16 cellular contexts compared by ENCODE assay signal in the genomic region with DNA sequence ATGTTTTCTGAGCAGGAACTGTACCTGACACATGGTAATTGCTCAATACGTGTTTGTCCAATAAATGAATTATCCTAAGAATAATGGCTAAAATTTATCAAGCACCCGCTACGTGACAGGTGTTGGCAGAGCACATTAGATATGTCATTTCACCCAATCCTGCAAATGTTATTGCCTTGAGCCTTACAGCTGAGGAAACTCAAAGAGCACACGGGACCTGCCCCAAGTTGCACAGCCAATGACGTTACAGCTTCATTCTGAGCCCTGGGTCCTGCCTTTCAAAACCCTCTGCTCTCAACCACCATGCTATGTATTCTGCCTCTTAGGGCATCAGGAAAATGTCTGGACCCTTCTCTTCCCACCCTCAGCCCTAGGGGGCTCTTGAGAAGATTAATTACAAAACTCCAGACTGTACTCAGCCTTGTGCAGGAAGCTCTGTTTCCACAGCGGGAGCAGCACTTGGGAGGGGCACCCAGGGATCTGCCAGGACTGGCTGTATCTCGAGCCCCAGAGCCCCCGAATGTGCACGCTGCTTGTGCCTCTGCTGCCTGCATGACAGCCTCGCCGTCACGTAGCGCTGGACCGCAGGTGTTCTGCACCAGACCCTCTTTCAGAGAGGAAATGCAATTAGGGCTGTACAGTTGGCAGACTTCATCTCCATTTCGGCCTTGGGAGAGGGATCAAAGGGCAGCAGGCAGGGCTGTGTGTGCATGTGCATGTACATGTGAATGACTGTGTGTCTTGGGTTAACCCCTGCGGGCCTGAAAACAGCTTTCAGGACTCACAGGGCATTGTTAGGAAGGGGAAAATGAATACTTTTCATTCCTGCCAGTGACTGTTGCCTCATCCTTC.
"Had no signal": no experiment of that assay in that cellular context is flagged by ENCODE, and none has a peak within 500 bp of the region (broad histone marks: within the 10 kb centered on the region; RNA-seq: fewer than 3 reads in every experiment).

No MANE protein-coding gene starts in this region.

- H3K27me3 ChIP-seq: cardiac muscle cell, right atrium auricular region, thyroid gland had no signal

- ATAC-seq: activated CD4-positive, alpha-beta T cell treated with anti-CD3 and anti-CD28 coated beads for 36 hours; activated CD8-positive, alpha-beta T cell treated with anti-CD3 and anti-CD28 coated beads, Interleukin-2, amount 10 ng/mL, durations not matched to agents 7 days and 5 days; activated naive CD8-positive, alpha-beta T cell treated with anti-CD3 and anti-CD28 coated beads, Interleukin-2, amount 50 U/mL, for 24 hours; lower lobe of right lung had no signal

- H3K4me1 ChIP-seq: lower lobe of right lung, right atrium auricular region, thyroid gland had no signal

- H3K4me3 ChIP-seq: cardiac muscle cell, lower lobe of right lung, right atrium auricular region, smooth muscle cell, thyroid gland had no signal

- H3K27ac ChIP-seq: cardiac muscle cell, lower lobe of right lung, right atrium auricular region, thyroid gland, VCaP had no signal

- H3K36me3 ChIP-seq: cardiac muscle cell, lower lobe of right lung, right atrium auricular region, thyroid gland had no signal

- H3K9me3 ChIP-seq: lower lobe of right lung, thyroid gland had no signal

- DNase-seq: activated CD4-positive, alpha-beta T cell treated with anti-CD3 and anti-CD28 coated beads for 36 hours; activated CD8-positive, alpha-beta memory T cell treated with anti-CD3 and anti-CD28 coated beads, Interleukin-2, amount 50 U/mL, for 48 hours; activated CD8-positive, alpha-beta T cell treated with anti-CD3 and anti-CD28 coated beads, Interleukin-2, amount 10 ng/mL, durations not matched to agents 7 days and 5 days; activated naive CD4-positive, alpha-beta T cell; activated naive CD8-positive, alpha-beta T cell treated with anti-CD3 and anti-CD28 coated beads, Interleukin-2, amount 50 U/mL, for 24 hours; kidney; lower lobe of right lung; naive B cell; posterior cingulate gyrus; T-helper 9 cell; thyroid gland had no signal

- H3K4me3 Mint-ChIP-seq: activated CD4-positive, alpha-beta T cell treated with anti-CD3 and anti-CD28 coated beads for 36 hours; activated CD8-positive, alpha-beta T cell treated with anti-CD3 and anti-CD28 coated beads, Interleukin-2, amount 10 ng/mL, durations not matched to agents 7 days and 5 days; activated naive CD8-positive, alpha-beta T cell treated with anti-CD3 and anti-CD28 coated beads, Interleukin-2, amount 50 U/mL, for 24 hours; mesothelial cell of epicardium; naive B cell had no signal

- H3K27me3 Mint-ChIP-seq: activated naive CD8-positive, alpha-beta T cell treated with anti-CD3 and anti-CD28 coated beads, Interleukin-2, amount 50 U/mL, for 24 hours had no signal

- H3K4me1 Mint-ChIP-seq: activated CD4-positive, alpha-beta T cell treated with anti-CD3 and anti-CD28 coated beads for 36 hours; activated naive CD8-positive, alpha-beta T cell treated with anti-CD3 and anti-CD28 coated beads, Interleukin-2, amount 50 U/mL, for 24 hours; mesothelial cell of epicardium; naive B cell had no signal

- H3K36me3 Mint-ChIP-seq: mesothelial cell of epicardium, naive B cell had no signal

- H3K4me2 ChIP-seq: smooth muscle cell had no signal

- H3K9me3 Mint-ChIP-seq: activated naive CD8-positive, alpha-beta T cell treated with anti-CD3 and anti-CD28 coated beads, Interleukin-2, amount 50 U/mL, for 24 hours; mesothelial cell of epicardium had no signal

- H3K27ac Mint-ChIP-seq: activated CD4-positive, alpha-beta T cell treated with anti-CD3 and anti-CD28 coated beads for 36 hours; activated CD8-positive, alpha-beta T cell treated with anti-CD3 and anti-CD28 coated beads, Interleukin-2, amount 10 ng/mL, durations not matched to agents 7 days and 5 days; activated naive CD8-positive, alpha-beta T cell treated with anti-CD3 and anti-CD28 coated beads, Interleukin-2, amount 50 U/mL, for 24 hours; mesothelial cell of epicardium; naive B cell had no signal
